ENCODE assay signal across 16 cellular contexts in genomic region chr4:173572493-173573129, GRCh38. TPM values are rescaled to one million over a fixed set of nuclear protein-coding genes. Genes with fewer than 3 reads are reported as not detected.
DNase-seq lines count a peak whose midpoint lies in the region; ATAC-seq and TF ChIP-seq lines count a peak whose summit lies in the region.
"Had no signal": no experiment of that assay in that cellular context is flagged by ENCODE, and none has a peak within 500 bp of the region (broad histone marks: within the 10 kb centered on the region; RNA-seq: fewer than 3 reads in every experiment).

No MANE protein-coding gene starts in this region.

- no peaks in the 10 kb centered on the region for H3K36me3 ChIP-seq in left ventricle myocardium inferior
- H3K36me3 ChIP-seq in IMR-90 (ENCODE audit: control insufficient read depth, insufficient read depth, low read length): no peaks in the 10 kb centered on the region
- no peaks in the 10 kb centered on the region for H3K36me3 ChIP-seq in muscle layer of colon (ENCODE audit: insufficient read depth, low read length)
- H3K36me3 ChIP-seq in uterus: no peaks in the 10 kb centered on the region

- no peak overlapping the region for H2BK20ac ChIP-seq in IMR-90 (ENCODE audit: low read depth, low read length)

- H4K20me1 ChIP-seq in IMR-90 (ENCODE audit: insufficient read depth, low read length): no peaks in the 10 kb centered on the region

- H3K9me3 ChIP-seq in left ventricle myocardium inferior (replicated peaks): no peaks in the 10 kb centered on the region
- H3K9me3 ChIP-seq in IMR-90 (ENCODE audit: control insufficient read depth, insufficient read depth, low read length): no peaks in the 10 kb centered on the region
- no peaks in the 10 kb centered on the region for H3K9me3 ChIP-seq in muscle layer of colon (ENCODE audit: low read length)
- no peaks in the 10 kb centered on the region for H3K9me3 ChIP-seq in uterus
- H3K9me3 ChIP-seq: BE2C had no signal

- no peaks in the 10 kb centered on the region for H3K79me1 ChIP-seq in IMR-90 (ENCODE audit: low read depth in 1 of 2, low read length in 2 of 2)

- H4K5ac ChIP-seq in IMR-90 (ENCODE audit: low read depth, low read length): no peak overlapping the region

- dilution Hi-C loops in IMR-90 (cut with HindIII; ENCODE audit: low sequenced_read_pairs, unreplicated experiment): no loop called here

- H3K4me1 ChIP-seq in left ventricle myocardium inferior (peaks cover 53% of the 10 kb centered on the region), IMR-90 (ENCODE audit: control insufficient read depth, insufficient read depth, low read length) (no peaks in the 10 kb centered on the region), muscle layer of colon (ENCODE audit: insufficient read depth, low read length) (peaks cover 39% of the 10 kb centered on the region), uterus (no peaks in the 10 kb centered on the region)

- TF ChIP-seq POLR2A in IMR-90 (IDR thresholded peaks at IDR 0.05; ENCODE audit: low read depth, low read length) (no peak), uterus (IDR thresholded peaks at IDR 0.05) (no peak)

- no peak overlapping the region for H2BK15ac ChIP-seq in IMR-90 (ENCODE audit: low read depth, low read length)

- no peak overlapping the region for H3K23ac ChIP-seq in IMR-90 (ENCODE audit: low read depth, low read length)

- H3K56ac ChIP-seq in IMR-90 (ENCODE audit: extremely low read depth, insufficient read depth, low read length): no peak overlapping the region

- H2BK120ac ChIP-seq in IMR-90 (ENCODE audit: low read depth, low read length): no peak overlapping the region

- H3K27ac ChIP-seq in left ventricle myocardium inferior (replicated peaks) (peak overlapping the region; percentile 25), IMR-90 (ENCODE audit: insufficient read depth, low read length) (no peak overlapping the region), muscle layer of colon (ENCODE audit: low read depth, low read length) (peak overlapping the region; percentile 71), uterus (peak overlapping the region; percentile 64 to 65)
- H3K27ac ChIP-seq: C4-2B had no signal

- CTCF ChIA-PET in IMR-90 (lab: Yijun Ruan, JAX): interaction anchor here (0.7 kb wide), 1 partner anchor 12 kb away, joined by 3 read pairs; no protein-coding TSS in a partner anchor

- H2AK9ac ChIP-seq in IMR-90 (replicated peaks; ENCODE audit: low read depth, low read length, poor library complexity): no peak overlapping the region

- no TSS peak for BruUV-seq in IMR-90 (replicated peaks; lab: Mats Ljungman, UMichigan)

- no peak overlapping the region for H2AK5ac ChIP-seq in IMR-90 (ENCODE audit: low read depth, low read length)

- H3K4me3 ChIP-seq in left ventricle myocardium inferior: no peak overlapping the region
- no peak overlapping the region for H3K4me3 ChIP-seq in IMR-90 (ENCODE audit: insufficient read depth, low read depth, low read length)
- H3K4me3 ChIP-seq in muscle layer of colon (ENCODE audit: low read depth in 1 of 2, low read length in 2 of 2): no peak overlapping the region
- H3K4me3 ChIP-seq in uterus: no peak overlapping the region

- no CpG with 5 or more reads among the region's 3 CpGs for WGBS in IMR-90 (ENCODE audit: extremely low coverage in 2 of 2, insufficient read length in 1 of 2), 2 experiments

- no peak overlapping the region for H3K18ac ChIP-seq in IMR-90 (ENCODE audit: low read depth, low read length)

- DNase-seq in left ventricle myocardium inferior: no peak
- no peak for DNase-seq in cardiac septum (ENCODE audit: low spot score)
- no peak for DNase-seq in IMR-90
- no peak for DNase-seq in uterus
- DNase-seq in D341Med (ENCODE audit: low spot score): no peak
- DNase-seq: BE2C; CD4-positive, alpha-beta memory T cell; DMS153; DMS79 treated with DMSO at 0.1 percent for 48 hours; EL; GDM1; GOT3; H9 had no signal

- no peaks in the 10 kb centered on the region for H3K9me1 ChIP-seq in IMR-90 (ENCODE audit: insufficient read depth, low read length)

- TF ChIP-seq CTCF in left ventricle myocardium inferior (IDR thresholded peaks at IDR 0.05; ENCODE audit: borderline replicate concordance) (no peak), IMR-90 (conservative IDR thresholded peaks at IDR 0.05; ENCODE audit: low read depth, low read length) (no peak), uterus (IDR thresholded peaks at IDR 0.05) (no peak)

- POLR2A ChIA-PET in IMR-90 (lab: Charles Lee; ENCODE audit: unreplicated experiment): no interaction called here

- no peak overlapping the region for H3K14ac ChIP-seq in IMR-90 (replicated peaks; ENCODE audit: low read depth, low read length)

- no peak overlapping the region for H2BK5ac ChIP-seq in IMR-90 (ENCODE audit: low read depth, low read length, poor library complexity, severe bottlenecking)

- intact Hi-C loops in left ventricle myocardium inferior (cut with micrococcal nuclease): no loop called here
- intact Hi-C loops in cardiac septum (cut with DNase I): no loop called here
- intact Hi-C loops in IMR-90 (cut with micrococcal nuclease): no loop called here
- intact Hi-C loops in uterus (cut with DNase I; ENCODE audit: low total_unique reads): no loop called here

- in situ Hi-C loops in IMR-90 (cut with MboI; ENCODE audit: low sequenced_read_pairs): no loop called here

- no peak overlapping the region for H3K4ac ChIP-seq in IMR-90 (ENCODE audit: low read depth, low read length)

- H3K4me2 ChIP-seq in IMR-90 (ENCODE audit: low read depth, low read length): no peak overlapping the region

- H4K8ac ChIP-seq in IMR-90 (ENCODE audit: low read depth in 2 of 2, low read length in 2 of 2): no peak overlapping the region

- H4K91ac ChIP-seq in IMR-90 (ENCODE audit: insufficient read depth, low read depth, low read length): no peak overlapping the region

- no peak for TF ChIP-seq RAD21 in IMR-90 (IDR thresholded peaks at IDR 0.05; ENCODE audit: low read length)

- H3K9ac ChIP-seq in IMR-90 (ENCODE audit: low read depth, low read length): no peak overlapping the region
- H3K9ac ChIP-seq in muscle layer of colon (ENCODE audit: low read length): no peak overlapping the region

- ATAC-seq in IMR-90 (ENCODE audit: low read depth) (no peak), GM18873 (IDR thresholded peaks at IDR 0.05; ENCODE audit: low FRiP score, unreplicated experiment) (no peak)

- H2AFZ ChIP-seq in IMR-90 (replicated peaks; ENCODE audit: low read length, poor library complexity): no peak overlapping the region

- H3K27me3 ChIP-seq in left ventricle myocardium inferior (ENCODE audit: low read depth) (no peaks in the 10 kb centered on the region), IMR-90 (ENCODE audit: control insufficient read depth, insufficient read depth, low read length) (no peaks in the 10 kb centered on the region; the same call in none of the 2 replicates), muscle layer of colon (ENCODE audit: control insufficient read depth in 1 of 2, insufficient read depth in 2 of 2, low read length in 2 of 2) (no peaks in the 10 kb centered on the region), uterus (no peaks in the 10 kb centered on the region)
- H3K27me3 ChIP-seq: BE2C had no signal

TF ChIP-seq in IMR-90, 13 proteins besides CTCF, POLR2A, EP300 and RAD21:
- no peak for TF ChIP-seq RCOR1 (IDR thresholded peaks at IDR 0.05; ENCODE audit: insufficient replicate concordance, low read length)
- TF ChIP-seq RFX5 (IDR thresholded peaks at IDR 0.05; ENCODE audit: low read depth, low read length): no peak
- no peak for TF ChIP-seq MXI1 (IDR thresholded peaks at IDR 0.05; ENCODE audit: borderline replicate concordance, low read depth, low read length)
- TF ChIP-seq NFE2L2 (IDR thresholded peaks at IDR 0.05; ENCODE audit: low read depth, low read length): no peak
- TF ChIP-seq BHLHE40 (IDR thresholded peaks at IDR 0.05; ENCODE audit: low read depth, low read length): no peak
- 0 out of 2 replicates have a peak, but pooled peaks have one; percentile 16 for TF ChIP-seq MAFK (IDR thresholded peaks at IDR 0.05; ENCODE audit: low read depth, low read length)

RNA-seq across cellular contexts. Expression of gene HAND2, which starts 42.6 kb away (rescaled TPM):
- total RNA-seq in left ventricle myocardium inferior (117 TPM), cardiac septum (161 TPM), IMR-90 (2012; rRNA removed) (0.36 and 0.56 TPM in 2 replicates), uterus (10 to 100 TPM; 20.3 to 77.6 (median 23.7) TPM)
- polyA plus RNA-seq in IMR-90 (2012; rRNA removed): 0.67 and 0.97 TPM in 2 replicates
- 0.71 and 1.9 TPM in 2 replicates for polyA plus RNA-seq in IMR-90 (2012; cell fraction: cytosol; rRNA removed)
- 0.57 and 1.4 TPM in 2 replicates for polyA plus RNA-seq in IMR-90 (2012; cell fraction: nucleus; rRNA removed; ENCODE audit: low replicate concordance)
- total RNA-seq: CD4-positive, alpha-beta memory T cell; H9 had no signal
- polyA plus RNA-seq: CD4-positive, alpha-beta memory T cell had no signal

Comparison
In these comparisons a context has a peak if more than half of its experiments do, and no peak if none do; other contexts are left out.
1. RNA of gene HAND2, which starts 42.6 kb away (total RNA-seq): 161 TPM in cardiac septum (single experiment), 117 TPM in left ventricle myocardium inferior (single experiment) and 20.3 to 77.6 TPM in uterus; 0.36 to 0.56 TPM in IMR-90; every median in the first group is over 10 times any median in the second.